Comparison of ENCODE assay signal across 9 cellular contexts in the genomic region with DNA sequence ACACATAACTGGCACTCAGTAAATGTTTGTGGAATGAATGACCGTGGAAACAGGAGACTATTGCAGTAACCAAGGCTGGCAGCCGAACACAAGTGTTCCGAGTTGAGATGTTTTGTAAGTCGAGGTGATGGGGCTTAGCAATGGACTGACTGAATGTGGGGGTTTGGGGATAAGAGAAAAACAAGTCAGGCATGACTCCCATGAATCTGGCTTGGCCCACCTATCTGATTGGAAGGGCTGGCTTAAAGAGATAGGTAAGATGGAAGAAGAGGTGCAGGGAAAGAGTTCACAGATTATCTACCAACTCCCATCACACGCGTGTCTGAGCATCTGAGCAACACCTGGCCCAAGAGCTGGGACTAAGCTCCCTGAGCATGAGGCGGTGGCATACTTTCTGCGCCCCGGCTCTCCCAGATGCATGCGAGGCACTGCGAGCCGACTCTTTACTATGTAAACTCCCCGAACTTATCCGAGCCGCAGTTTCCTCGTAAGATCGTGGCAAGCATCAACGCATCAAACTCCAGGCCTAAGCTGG. TPM values are rescaled to one million over a fixed set of nuclear protein-coding genes. Genes with fewer than 3 reads are reported as not detected.
A peak's percentile ranks its signal among the peaks of the same experiment; 100 is the strongest.
DNase-seq lines count a peak whose midpoint lies in the region; ATAC-seq and TF ChIP-seq lines count a peak whose summit lies in the region.
"Had no signal": no experiment of that assay in that cellular context is flagged by ENCODE, and none has a peak within 500 bp of the region (broad histone marks: within the 10 kb centered on the region; RNA-seq: fewer than 3 reads in every experiment).

No MANE protein-coding gene starts in this region.

- H3K27me3 Mint-ChIP-seq in T-cell, result no peaks in the 10 kb centered on the region

- H3K9ac ChIP-seq in GM23248, result peak overlapping the region; percentile 97
- peak overlapping the region; percentile 89 to 91 (median 90) for H3K9ac ChIP-seq in skeletal muscle tissue (ENCODE audit: low read depth in 1 of 3, low read length in 3 of 3)

- H3K36me3 ChIP-seq in GM23248 (ENCODE audit: low read depth) (no peaks in the 10 kb centered on the region; the same call in 1 of the 2 replicates), skeletal muscle tissue (ENCODE audit: control insufficient read depth in 3 of 3, insufficient read depth in 3 of 3, low read length in 3 of 3) (peaks cover 21 to 22% (median 21%) of the 10 kb centered on the region in 3 donors)

- peaks cover 41% of the 10 kb centered on the region for H3K4me1 ChIP-seq in GM23248 (ENCODE audit: insufficient read depth)
- H3K4me1 ChIP-seq in skeletal muscle tissue (ENCODE audit: control insufficient read depth in 3 of 3, insufficient read depth in 3 of 3, low read length in 3 of 3), result peaks cover 39 to 46% (median 40%) of the 10 kb centered on the region in 3 donors

- H3K9me3 Mint-ChIP-seq in T-cell, result no peaks in the 10 kb centered on the region

- peak overlapping the region; percentile 86 for H3K4me3 ChIP-seq in GM23248
- peak overlapping the region; percentile 90 to 96 (median 94) for H3K4me3 ChIP-seq in skeletal muscle tissue (ENCODE audit: low read length in 3 of 3)

- CTCF ChIA-PET in T-cell (lab: Charles Lee), result interaction anchor here (0.9 to 1.8 kb wide), 8 partner anchors 14 to 617 kb away, joined by 3 to 15 read pairs (median 4); partner anchors contain the start of genes LYRM9 (in 1 of the 2), POLDIP2 (in 1 of the 2) and TMEM97 (in 1 of the 2)

- H3K27ac Mint-ChIP-seq in T-cell, result peak overlapping the region; percentile 87 to 90

- peaks cover 49 to 54% (median 50%) of the 10 kb centered on the region in 3 donors for H3K4me1 Mint-ChIP-seq in T-cell

- no peak for TF ChIP-seq CTCF in omental fat pad (IDR thresholded peaks at IDR 0.05)

- peak overlapping the region; percentile 100 for H3K4me2 ChIP-seq in GM23248 (ENCODE audit: unreplicated experiment)

- peaks cover 17% of the 10 kb centered on the region for H3K36me3 Mint-ChIP-seq in T-cell

- H2AFZ ChIP-seq in GM23248, result peak overlapping the region; percentile 77

- 1 to 2% methylated on average over 18 of the region's 18 CpGs for WGBS in GM23248 (ENCODE audit: low coverage in 1 of 2, low lambda C conversion rate in 2 of 2, missing lambda C conversion rate in 2 of 2), 2 experiments

- H3K27ac ChIP-seq in GM23248 (peak overlapping the region; percentile 97), skeletal muscle tissue (ENCODE audit: low read depth, low read length) (peak overlapping the region; percentile 95)

- H3K79me2 ChIP-seq in GM23248 (ENCODE audit: insufficient read depth), result peaks cover 91% of the 10 kb centered on the region

- DNase-seq in GM23248, result peak; percentile 81
- DNase-seq in T-cell, result peak in 5 of 34 experiments; percentile 9 to 17 (median 13)
- DNase-seq in fibroblast of the conjunctiva (ENCODE audit: low read depth), result peak; percentile 14
- DNase-seq in hypothalamus (lab: John Stamatoyannopoulos, UW), result no peak
- no peak for DNase-seq in SIG-M5 (lab: John Stamatoyannopoulos, UW)
- no peak for DNase-seq in activated gamma-delta T cell treated with Interleukin-2 at 50 U/mL for 16 hours
- no peak for DNase-seq in omental fat pad (ENCODE audit: low spot score)

- peak overlapping the region; percentile 95 to 98 (median 96) for H3K4me3 Mint-ChIP-seq in T-cell

- H3K9me3 ChIP-seq in GM23248 (ENCODE audit: low read depth) (no peaks in the 10 kb centered on the region), skeletal muscle tissue (ENCODE audit: control insufficient read depth in 3 of 3, low read length in 3 of 3) (no peaks in the 10 kb centered on the region)

- H3K27me3 ChIP-seq in GM23248 (replicated peaks; ENCODE audit: insufficient read depth), result no peaks in the 10 kb centered on the region
- H3K27me3 ChIP-seq in skeletal muscle tissue (ENCODE audit: control insufficient read depth in 3 of 3, insufficient read depth in 3 of 3, low read length in 3 of 3), result no peaks in the 10 kb centered on the region

- peak in 1 of 4 experiments; percentile 0 for ATAC-seq in T-cell (replicated peaks in 1 of 4)
- ATAC-seq in omental fat pad (ENCODE audit: low FRiP score), result no peak

- no peaks in the 10 kb centered on the region for H3K9me2 ChIP-seq in GM23248 (ENCODE audit: insufficient read depth)

- in situ Hi-C loops in GM23248 (cut with MboI), result loop anchor here (5.0 kb wide), 1 partner anchor 87 kb away; no protein-coding TSS in a partner anchor

- no peaks in the 10 kb centered on the region; the same call in 1 of the 2 replicates for H4K20me1 ChIP-seq in GM23248 (ENCODE audit: insufficient read depth)

- peaks cover 21% of the 10 kb centered on the region for H3F3A ChIP-seq in GM23248 (ENCODE audit: insufficient read depth)

- POLR2A ChIA-PET in T-cell (lab: Charles Lee), result interaction anchor here (0.6 to 2.5 kb wide), 6 partner anchors 15 to 864 kb away, joined by 3 to 25 read pairs (median 3); partner anchors contain the start of genes POLDIP2 (in 1 of the 2), SDF2 (in 1 of the 2), SUPT6H (in 1 of the 2) and TMEM97 (in 1 of the 2)

RNA-seq across cellular contexts. Expression of gene IFT20, which starts 0.5 kb away (rescaled TPM):
- 79.3 and 80.5 TPM in 2 replicates for total RNA-seq in GM23248 (2014; rRNA removed; shearing (Covaris generic))
- 111 and 116 TPM in 2 replicates for polyA plus RNA-seq in GM23248 (2016; fragmentation: Nextera tagmentation; extraction: Ambion mirVana)
- total RNA-seq in T-cell (10 to 100 TPM; 29.3 to 55.4 (median 33.8) TPM), skeletal muscle tissue (19.8 TPM), omental fat pad (10 to 100 TPM; 28.8 to 36.0 (median 35.0) TPM)

RNA-seq across cellular contexts. Expression of gene TNFAIP1, which starts 0.8 kb away (rescaled TPM):
- total RNA-seq in GM23248 (2014; rRNA removed; shearing (Covaris generic)), result 47.7 and 50.8 TPM in 2 replicates
- polyA plus RNA-seq in GM23248 (2016; fragmentation: Nextera tagmentation; extraction: Ambion mirVana), result 53.7 and 59.4 TPM in 2 replicates
- 10 to 100 TPM; 12.1 to 28.9 (median 23.3) TPM for total RNA-seq in T-cell
- total RNA-seq in skeletal muscle tissue, result 18.8 TPM
- 10 to 100 TPM; 28.7 to 50.4 (median 40.4) TPM for total RNA-seq in omental fat pad

RNA-seq across cellular contexts. Expression of gene TMEM97, which starts 15.7 kb away (rescaled TPM):
- 15.9 and 16.1 TPM in 2 replicates for total RNA-seq in GM23248 (2014; rRNA removed; shearing (Covaris generic))
- 16.3 and 20.1 TPM in 2 replicates for polyA plus RNA-seq in GM23248 (2016; fragmentation: Nextera tagmentation; extraction: Ambion mirVana)
- total RNA-seq in T-cell (1 to 10 TPM; 3.4 to 7.2 (median 5.1) TPM), skeletal muscle tissue (12.5 TPM), omental fat pad (1 to 10 TPM; 3.3 to 10.0 (median 5.1) TPM)

RNA-seq across cellular contexts. Expression of gene POLDIP2, which starts 22.6 kb away (rescaled TPM):
- total RNA-seq in GM23248 (2014; rRNA removed; shearing (Covaris generic)), result 80.1 and 92.7 TPM in 2 replicates
- 105 and 112 TPM in 2 replicates for polyA plus RNA-seq in GM23248 (2016; fragmentation: Nextera tagmentation; extraction: Ambion mirVana)
- total RNA-seq in T-cell (10 to 100 TPM; 29.2 to 38.7 (median 33.2) TPM), skeletal muscle tissue (44.4 TPM), omental fat pad (10 to 100 TPM; 62.7 to 86.0 (median 72.4) TPM)

RNA-seq across cellular contexts. Expression of gene SEBOX, which starts 30.3 kb away (rescaled TPM):
- total RNA-seq in GM23248 (2014; rRNA removed; shearing (Covaris generic)), result not detected in 2 replicates
- polyA plus RNA-seq in GM23248 (2016; fragmentation: Nextera tagmentation; extraction: Ambion mirVana), result not detected in 2 replicates
- total RNA-seq in T-cell (not detected), skeletal muscle tissue (not detected), omental fat pad (not detected)
- total RNA-seq: T-helper 2 cell treated with Interferon-gamma antibody and Interleukin-4, amounts not matched to agents 100 ng/mL and 5 ng/mL, for 36 hours had no signal

Comparison
In these comparisons a context has a peak if more than half of its experiments do, and no peak if none do; other contexts are left out.
1. DNase-seq: peak in GM23248 (single experiment) and fibroblast of the conjunctiva (single experiment); none in hypothalamus (0 of 51), SIG-M5 (single experiment), activated gamma-delta T cell treated with Interleukin-2 at 50 U/mL for 16 hours (single experiment) and omental fat pad (single experiment).